ENCODE assay signal across 23 cellular contexts in the genomic region with DNA sequence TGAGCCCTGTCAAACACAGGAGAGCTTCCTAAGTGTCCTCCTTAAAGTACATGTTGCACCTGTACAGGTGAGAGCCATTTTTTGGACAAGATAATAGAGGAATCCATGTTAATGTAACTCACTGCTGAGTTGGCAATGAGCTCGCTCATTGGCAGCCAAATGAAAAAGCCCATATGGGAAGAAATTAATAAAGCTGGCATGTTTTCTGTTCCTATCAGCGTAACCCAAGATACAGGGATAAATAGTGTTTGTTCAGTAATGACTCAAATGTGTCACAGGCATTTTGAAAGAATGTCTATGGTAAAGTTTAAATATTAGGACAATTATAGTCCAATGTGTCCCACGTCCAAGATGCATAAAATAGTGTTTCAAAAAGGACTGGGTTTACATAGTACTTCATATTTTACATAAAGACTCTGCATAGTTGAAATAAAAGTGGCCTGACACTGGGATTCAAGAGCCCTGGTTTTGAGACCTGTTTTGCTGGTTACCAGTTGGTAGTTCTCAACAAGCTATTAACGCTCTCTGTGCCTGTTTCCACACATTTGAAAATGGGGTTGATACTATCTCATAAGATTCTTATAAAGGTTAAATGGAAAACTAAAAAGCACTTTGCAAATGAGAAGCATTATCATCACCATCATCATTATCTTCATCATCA. TPM values are rescaled to one million over a fixed set of nuclear protein-coding genes. Genes with fewer than 3 reads are reported as not detected.
DNase-seq lines count a peak whose midpoint lies in the region; ATAC-seq and TF ChIP-seq lines count a peak whose summit lies in the region.
"Had no signal": no experiment of that assay in that cellular context is flagged by ENCODE, and none has a peak within 500 bp of the region (broad histone marks: within the 10 kb centered on the region; RNA-seq: fewer than 3 reads in every experiment).

No MANE protein-coding gene starts in this region.

- no peaks in the 10 kb centered on the region for H3K27me3 ChIP-seq in subcutaneous abdominal adipose tissue (ENCODE audit: control insufficient read depth in 5 of 5, insufficient read depth in 4 of 5, low read length in 5 of 5)
- no peaks in the 10 kb centered on the region for H3K27me3 ChIP-seq in adrenal gland
- H3K27me3 ChIP-seq: gastroesophageal sphincter, SJCRH30 had no signal

- ATAC-seq in esophagus mucosa: no peak
- ATAC-seq: activated CD8-positive, alpha-beta T cell treated with anti-CD3 and anti-CD28 coated beads for 36 hours; gastroesophageal sphincter; mucosa of descending colon had no signal

- H3K27ac ChIP-seq in coronary artery (peak overlapping the region; percentile 55 to 77), subcutaneous abdominal adipose tissue (ENCODE audit: low read depth, low read length) (peak overlapping the region; percentile 89), adrenal gland (peak overlapping the region in 2 of 5 donors; percentile 56 to 70)
- H3K27ac ChIP-seq: parathyroid adenoma, SJCRH30 had no signal

- 89 to 92% (median 91%) methylated on average over 4 of the region's 4 CpGs for WGBS in adrenal gland, 4 donors

- peak overlapping the region; percentile 97 to 99 (median 98) for H3K27ac Mint-ChIP-seq in CD14-positive monocyte
- H3K27ac Mint-ChIP-seq: activated CD8-positive, alpha-beta T cell treated with anti-CD3 and anti-CD28 coated beads for 36 hours; activated naive CD8-positive, alpha-beta T cell treated with anti-CD3 and anti-CD28 coated beads for 36 hours; stimulated activated naive CD8-positive, alpha-beta T cell treated with anti-CD3 and anti-CD28 coated beads, Interleukin-15, Interleukin-2, amounts not matched to agents 100 ng/mL and 50 ng/mL, for 24 hours had no signal

- DNase-seq in CD14-positive monocyte (ENCODE audit: low spot score): no peak
- peak; percentile 76 for DNase-seq in NCI-H446 treated with DMSO at 0.1 percent for 48 hours (lab: John Stamatoyannopoulos, UW)
- DNase-seq in coronary artery (ENCODE audit: low spot score): no peak
- DNase-seq in NCI-H526 (lab: John Stamatoyannopoulos, UW): no peak
- no peak for DNase-seq in adrenal gland
- DNase-seq: activated CD4-positive, CD25-positive, alpha-beta regulatory T cell treated with anti-CD3 and anti-CD28 coated beads, Interleukin-2, amount 50 U/mL, for 72 hours; activated CD8-positive, alpha-beta T cell treated with anti-CD3 and anti-CD28 coated beads for 36 hours; activated effector memory CD4-positive, alpha-beta T cell treated with Interleukin-2 at 50 U/mL for 16 hours; activated naive CD8-positive, alpha-beta T cell treated with anti-CD3 and anti-CD28 coated beads for 36 hours; activated T-cell treated with anti-CD3 and anti-CD28 coated beads for 4 hours; cortex of kidney; Kasumi-1; mucosa of descending colon; NCI-H187 treated with DMSO at 0.1 percent for 48 hours; NCI-H345; SJCRH30; stimulated activated CD4-positive, alpha-beta T cell treated with anti-CD3 and anti-CD28 coated beads, Interleukin-15, amount 100 ng/mL, for 24 hours had no signal

- peaks cover 22 to 24% of the 10 kb centered on the region in 2 donors for H3K36me3 Mint-ChIP-seq in CD14-positive monocyte
- H3K36me3 Mint-ChIP-seq: activated naive CD8-positive, alpha-beta T cell treated with anti-CD3 and anti-CD28 coated beads for 36 hours had no signal

- peaks cover 47% of the 10 kb centered on the region for H3K4me1 Mint-ChIP-seq in CD14-positive monocyte

- no peaks in the 10 kb centered on the region for H3K27me3 Mint-ChIP-seq in CD14-positive monocyte (ENCODE audit: low read depth in 3 of 3)
- H3K27me3 Mint-ChIP-seq: activated CD8-positive, alpha-beta T cell treated with anti-CD3 and anti-CD28 coated beads for 36 hours; activated naive CD8-positive, alpha-beta T cell treated with anti-CD3 and anti-CD28 coated beads for 36 hours; stimulated activated naive CD8-positive, alpha-beta T cell treated with anti-CD3 and anti-CD28 coated beads, Interleukin-15, Interleukin-2, amounts not matched to agents 100 ng/mL and 50 ng/mL, for 24 hours had no signal

- TF ChIP-seq POLR2A in adrenal gland (IDR thresholded peaks at IDR 0.05): no peak

- H3K9me3 Mint-ChIP-seq in CD14-positive monocyte: peaks cover 28 to 38% (median 33%) of the 10 kb centered on the region in 7 donors

- TF ChIP-seq CTCF in CD14-positive monocyte (IDR thresholded peaks at IDR 0.05) (no peak), coronary artery (IDR thresholded peaks at IDR 0.05) (no peak), adrenal gland (IDR thresholded peaks at IDR 0.05) (no peak)

- H3K4me1 ChIP-seq in subcutaneous abdominal adipose tissue (ENCODE audit: control insufficient read depth in 5 of 5, insufficient read depth in 5 of 5, low read length in 5 of 5) (peaks cover 5 to 35% (median 25%) of the 10 kb centered on the region in 5 donors), adrenal gland (replicated peaks in 1 of 2) (peaks cover 8 to 49% of the 10 kb centered on the region in 2 donors)
- H3K4me1 ChIP-seq: parathyroid adenoma had no signal

- H3K4me3 ChIP-seq in coronary artery: no peak overlapping the region
- no peak overlapping the region for H3K4me3 ChIP-seq in subcutaneous abdominal adipose tissue (ENCODE audit: low read depth in 1 of 5, low read length in 5 of 5)
- H3K4me3 ChIP-seq in adrenal gland: no peak overlapping the region
- H3K4me3 ChIP-seq: gastroesophageal sphincter, lung, mucosa of descending colon, SJCRH30 had no signal

- H3K9ac ChIP-seq in subcutaneous abdominal adipose tissue (ENCODE audit: low read length in 5 of 5): no peak overlapping the region
- H3K9ac ChIP-seq: parathyroid adenoma had no signal

- H3K9me3 ChIP-seq in subcutaneous abdominal adipose tissue (ENCODE audit: control insufficient read depth in 5 of 5, low read length in 5 of 5) (peaks cover 0 to 3% (median 0%) of the 10 kb centered on the region in 5 donors), adrenal gland (replicated peaks in 1 of 3) (no peaks in the 10 kb centered on the region)
- H3K9me3 ChIP-seq: gastroesophageal sphincter, mucosa of descending colon had no signal

- H3K36me3 ChIP-seq in subcutaneous abdominal adipose tissue (ENCODE audit: control insufficient read depth in 5 of 5, insufficient read depth in 5 of 5, low read length in 5 of 5): no peaks in the 10 kb centered on the region
- no peaks in the 10 kb centered on the region for H3K36me3 ChIP-seq in adrenal gland (replicated peaks in 1 of 2)
- H3K36me3 ChIP-seq: gastroesophageal sphincter, SJCRH30 had no signal

- intact Hi-C loops in CD14-positive monocyte (cut with micrococcal nuclease): no loop called here
- intact Hi-C loops in adrenal gland (cut with DNase I): no loop called here

- H3K4me3 Mint-ChIP-seq in CD14-positive monocyte: no peak overlapping the region
- H3K4me3 Mint-ChIP-seq: activated CD8-positive, alpha-beta T cell treated with anti-CD3 and anti-CD28 coated beads for 36 hours; activated naive CD8-positive, alpha-beta T cell treated with anti-CD3 and anti-CD28 coated beads for 36 hours; stimulated activated naive CD8-positive, alpha-beta T cell treated with anti-CD3 and anti-CD28 coated beads, Interleukin-15, Interleukin-2, amounts not matched to agents 100 ng/mL and 50 ng/mL, for 24 hours had no signal

RNA-seq across cellular contexts. Expression of a gene that starts 49.1 kb away (rescaled TPM):
- polyA plus RNA-seq in CD14-positive monocyte (1 to 10 TPM; 5.9 to 7.5 TPM), adrenal gland (10 to 100 TPM in 1 of 3 donors, 1 to 10 TPM in 2; 6.6 to 11.3 (median 9.6) TPM)
- total RNA-seq in esophagus mucosa (6.1 TPM), adrenal gland (10 to 100 TPM in 1 of 8 donors, 1 to 10 TPM in 7; 4.6 to 15.6 (median 6.9) TPM)
